In genomic region chr1:96048572-96048971, GRCh38 we compare ENCODE assay signal across 21 cellular contexts.
"Had no signal": no experiment of that assay in that cellular context is flagged by ENCODE, and none has a peak within 500 bp of the region (broad histone marks: within the 10 kb centered on the region; RNA-seq: fewer than 3 reads in every experiment).

No MANE protein-coding gene starts in this region.

- H3K4me1 ChIP-seq: gastroesophageal sphincter, heart left ventricle, pancreas, right lobe of liver, stomach, thyroid gland, vagina had no signal

- H3K36me3 ChIP-seq: gastroesophageal sphincter, heart left ventricle, pancreas, right lobe of liver, stomach, thyroid gland, vagina had no signal

- H3K27me3 ChIP-seq: gastroesophageal sphincter, heart left ventricle, hepatocyte, pancreas, right lobe of liver, stomach, thyroid gland, vagina had no signal

- H3K27ac ChIP-seq: gastroesophageal sphincter, heart left ventricle, hepatocyte, pancreas, right lobe of liver, stomach, thyroid gland, vagina had no signal

- H3K4me2 ChIP-seq: hepatocyte had no signal

- DNase-seq: effector CD8-positive, alpha-beta T cell; endodermal cell; heart left ventricle; kidney; naive thymus-derived CD8-positive, alpha-beta T cell; nephron progenitor cell; occipital lobe; pancreas; retina; right lobe of liver; stimulated activated CD4-positive, alpha-beta T cell treated with anti-CD3 and anti-CD28 coated beads, Interleukin-2, amount 100 ng/mL, for 24 hours; stimulated activated CD4-positive, alpha-beta T cell treated with anti-CD3 and anti-CD28 coated beads, Interleukin-4, amount 100 ng/mL, for 24 hours; stimulated activated naive CD4-positive, alpha-beta T cell treated with Interleukin-2 at 50 U/mL for 16 hours; stomach; thyroid gland; trophoblast cell had no signal

- H3K9me3 ChIP-seq: gastroesophageal sphincter, pancreas, right lobe of liver, thyroid gland, vagina had no signal

- ATAC-seq: gastroesophageal sphincter; left lobe of liver; naive thymus-derived CD8-positive, alpha-beta T cell; pancreas; right lobe of liver; stimulated activated effector memory CD8-positive, alpha-beta T cell treated with anti-CD3 and anti-CD28 coated beads, Interleukin-12 subunit alpha, Interleukin-12 subunit beta, amount 100 ng/mL, for 72 hours had no signal

- H3K79me2 ChIP-seq: hepatocyte had no signal

- H3K4me3 ChIP-seq: gastroesophageal sphincter, heart left ventricle, hepatocyte, pancreas, right lobe of liver, stomach, thyroid gland, vagina had no signal

- H2AFZ ChIP-seq: hepatocyte had no signal
